9 cellular contexts compared by ENCODE assay signal in genomic region chr7:143797119-143797895, GRCh38. TPM values are rescaled to one million over a fixed set of nuclear protein-coding genes. Genes with fewer than 3 reads are reported as not detected.
DNase-seq lines count a peak whose midpoint lies in the region; ATAC-seq, FAIRE-seq and TF ChIP-seq lines count a peak whose summit lies in the region.
"Not testable (repeated sequence)": the region's sequence is repeated elsewhere in the genome, so short reads cannot be mapped to it uniquely, and the experiment has no call there.
"Had no signal": no experiment of that assay in that cellular context is flagged by ENCODE, and none has a peak within 500 bp of the region (broad histone marks: within the 10 kb centered on the region; RNA-seq: fewer than 3 reads in every experiment).

No MANE protein-coding gene starts in this region.

- not testable (repeated sequence) for H3K9ac ChIP-seq in Karpas-422 (ENCODE audit: low read length); K562 (ENCODE audit: insufficient read depth in 1 of 2, low read depth in 2 of 2, low read length in 2 of 2)

- not testable (repeated sequence) for H3K36me3 ChIP-seq in Karpas-422 (ENCODE audit: insufficient read depth, low read length); K562 (ENCODE audit: control insufficient read depth, insufficient read depth, low read length); gastroesophageal sphincter; left ventricle myocardium inferior; right lobe of liver; sigmoid colon; upper lobe of left lung

- not testable (repeated sequence) for H4K20me1 ChIP-seq in Karpas-422 (ENCODE audit: insufficient read depth, low read depth, low read length); K562 (replicated peaks; ENCODE audit: control insufficient read depth, insufficient read depth, low read length)

- not testable (repeated sequence) for TF ChIP-seq EP300 in K562 (IDR thresholded peaks at IDR 0.05; ENCODE audit: low read length); gastroesophageal sphincter (IDR thresholded peaks at IDR 0.05); sigmoid colon (IDR thresholded peaks at IDR 0.05); upper lobe of left lung (IDR thresholded peaks at IDR 0.05)

- FAIRE-seq in K562 (lab: Jason Lieb, UNC) = not testable (repeated sequence)

- intact Hi-C loops in K562 (cut with micrococcal nuclease); left ventricle myocardium inferior (cut with micrococcal nuclease); right lobe of liver (cut with DNase I); sigmoid colon (cut with DNase I): not testable (repeated sequence)

- not testable (repeated sequence) for H3K9me3 ChIP-seq in Karpas-422 (ENCODE audit: low read length); K562 (replicated peaks; ENCODE audit: control insufficient read depth, insufficient read depth, low read depth, low read length); gastroesophageal sphincter; left ventricle myocardium inferior (replicated peaks); right lobe of liver; sigmoid colon; upper lobe of left lung

- H2AFZ ChIP-seq in Karpas-422 (ENCODE audit: low read length); K562 (ENCODE audit: low read depth, low read length): not testable (repeated sequence)

- WGBS in K562 (ENCODE audit: insufficient coverage, low coverage, missing lambda C conversion rate) = 0% methylated on average over 1 of the region's 6 CpGs
- WGBS in gastroesophageal sphincter (ENCODE audit: low coverage in 1 of 2), 2 donors = no CpG with 5 or more reads among the region's 6 CpGs
- WGBS in right lobe of liver (ENCODE audit: insufficient coverage, low coverage, low lambda C conversion rate, missing lambda C conversion rate) = 0% methylated on average over 1 of the region's 6 CpGs
- 90 to 91% methylated on average over 1 to 4 of the region's 6 CpGs for WGBS in sigmoid colon, 2 donors
- WGBS in upper lobe of left lung, 2 donors = no CpG with 5 or more reads among the region's 6 CpGs

- H3K27ac ChIP-seq in Karpas-422 (ENCODE audit: low read length); K562 (ENCODE audit: extremely low read depth, low read depth, low read length); gastroesophageal sphincter; left ventricle myocardium inferior (replicated peaks); right lobe of liver; sigmoid colon; upper lobe of left lung: not testable (repeated sequence)

- TF ChIP-seq POLR2A in K562 (conservative IDR thresholded peaks at IDR 0.05); gastroesophageal sphincter (IDR thresholded peaks at IDR 0.05); right lobe of liver (IDR thresholded peaks at IDR 0.05); sigmoid colon (IDR thresholded peaks at IDR 0.05); upper lobe of left lung (IDR thresholded peaks at IDR 0.05): not testable (repeated sequence)

- not testable (repeated sequence) for BruUV-seq in K562 (replicated peaks; lab: Mats Ljungman, UMichigan)

- in situ Hi-C loops in K562 (cut with MboI) = not testable (repeated sequence)

- POLR2A ChIA-PET in K562 (lab: Yijun Ruan, JAX) = not testable (repeated sequence)

- not testable (repeated sequence) for H3K4me2 ChIP-seq in Karpas-422 (ENCODE audit: low read depth, low read length, poor library complexity, severe bottlenecking); K562 (ENCODE audit: insufficient read depth, low read length)

- not testable (repeated sequence) for TF ChIP-seq RAD21 in K562 (CRISPR knock-in tag; conservative IDR thresholded peaks at IDR 0.05 in 1 of 2, IDR thresholded peaks at IDR 0.05 in 1 of 2)

- not testable (repeated sequence) for H3K9me2 ChIP-seq in Karpas-422 (replicated peaks; ENCODE audit: insufficient read depth, low read length)

- ATAC-seq in K562 = peak; percentile 67
- ATAC-seq in gastroesophageal sphincter = peak; percentile 65
- peak; percentile 90 to 99 (median 97) for ATAC-seq in right lobe of liver
- ATAC-seq in upper lobe of left lung (ENCODE audit: low FRiP score in 2 of 2) = peak; percentile 65 to 66

- H3K9me1 ChIP-seq in K562 (ENCODE audit: control insufficient read depth, insufficient read depth, low read length) = not testable (repeated sequence)

- not testable (repeated sequence) for H3K79me2 ChIP-seq in Karpas-422 (ENCODE audit: low read length); K562 (ENCODE audit: control insufficient read depth, insufficient read depth, low read length)

- peak; percentile 9 for DNase-seq in Karpas-422
- DNase-seq in K562 (ENCODE audit: extremely low read depth in 1 of 4, low spot score in 3 of 4); upper lobe of left lung: not testable (repeated sequence)
- peak; percentile 29 for DNase-seq in left ventricle myocardium inferior
- peak; percentile 42 to 80 (median 71) for DNase-seq in right lobe of liver
- DNase-seq in sigmoid colon = peak; percentile 44

- H3K4me1 ChIP-seq in Karpas-422 (ENCODE audit: low read length); K562 (replicated peaks in 1 of 2; ENCODE audit: control insufficient read depth in 2 of 2, insufficient read depth in 2 of 2, low read length in 2 of 2); gastroesophageal sphincter; left ventricle myocardium inferior; right lobe of liver; sigmoid colon; upper lobe of left lung: not testable (repeated sequence)

- not testable (repeated sequence) for TF ChIP-seq CTCF in K562 (IDR thresholded peaks at IDR 0.05 in 2 of 3, conservative IDR thresholded peaks at IDR 0.05 in 1 of 3; ENCODE audit: insufficient read depth in 2 of 3, low read depth in 1 of 3, low read length in 3 of 3); gastroesophageal sphincter (IDR thresholded peaks at IDR 0.05); left ventricle myocardium inferior (IDR thresholded peaks at IDR 0.05; ENCODE audit: borderline replicate concordance); right lobe of liver (IDR thresholded peaks at IDR 0.05); sigmoid colon (IDR thresholded peaks at IDR 0.05); upper lobe of left lung (IDR thresholded peaks at IDR 0.05)

- not testable (repeated sequence) for H3K27me3 ChIP-seq in Karpas-422 (ENCODE audit: low read length); K562 (ENCODE audit: control insufficient read depth in 2 of 2, insufficient read depth in 2 of 2, low read length in 2 of 2); gastroesophageal sphincter; left ventricle myocardium inferior (ENCODE audit: low read depth); right lobe of liver; sigmoid colon; upper lobe of left lung

- not testable (repeated sequence) for H3K4me3 ChIP-seq in Karpas-422 (ENCODE audit: low read length); K562; gastroesophageal sphincter; left ventricle myocardium inferior; right lobe of liver; sigmoid colon; upper lobe of left lung

- CTCF ChIA-PET in K562 (lab: Yijun Ruan, JAX; ENCODE audit: low intra/inter-chr PET ratio) = not testable (repeated sequence)

RNA-seq across cellular contexts. Expression of gene CTAGE6, which starts 39.8 kb away (rescaled TPM):
- total RNA-seq in Karpas-422 (2014; rRNA removed; shearing (Covaris generic); ENCODE audit: low replicate concordance) = not detected in 2 replicates
- total RNA-seq in K562 (2011; cell fraction: chromatin; rRNA removed; ENCODE audit: low replicate concordance) = 0.53 and 4.0 TPM in 2 replicates
- 0.79 and 0.83 TPM in 2 replicates for total RNA-seq in K562 (2011; cell fraction: nucleolus; rRNA removed)
- total RNA-seq in K562 (2011; cell fraction: nucleoplasm; rRNA removed) = 1.1 TPM in 1 of 2 replicates, not detected in the other
- total RNA-seq in K562 (2014; rRNA removed) (0.29 TPM in 1 of 2 replicates, not detected in the other), K562 (2014; rRNA removed; fragmentation: Illumina TruSeq; extraction: Trizol) (0.04 and 0.45 TPM in 2 replicates), K562 (2015; rRNA removed; fragmentation: Illumina TruSeq; extraction: Trizol) (not detected in 2 replicates), K562 (2021) (0.09 and 0.18 TPM in 2 replicates), gastroesophageal sphincter (1 to 10 TPM in 1 of 4 donors, under 1 TPM in 1, not detected in 2; 0.94 to 1.1 TPM), left ventricle myocardium inferior (not detected), right lobe of liver (under 1 TPM in 2 of 6 experiments, not detected in 4; 0.12 to 0.22 TPM), sigmoid colon (under 1 TPM in 2 of 4 donors, not detected in 2; 0.36 to 0.54 TPM), upper lobe of left lung (10 to 100 TPM in 1 of 6 donors, 1 to 10 TPM in 1, under 1 TPM in 3, not detected in 1; 0.33 to 13.6 (median 0.91) TPM)
- polyA plus RNA-seq in K562 (2011; rRNA removed) (0.54 TPM in 1 of 2 replicates, not detected in the other), K562 (2014; fragmentation: Illumina TruSeq; extraction: Trizol) (0.04 TPM in 1 of 2 replicates, not detected in the other), K562 (2014; fragmentation: Nextera tagmentation; extraction: Ambion mirVana) (not detected), K562 (2014; rRNA removed) (0.21 TPM in 1 of 2 replicates, not detected in the other), sigmoid colon (under 1 TPM in 2 of 3 donors, not detected in 1; 0.06 to 0.46 TPM)
- polyA plus RNA-seq in K562 (2011; cell fraction: cytosol; rRNA removed) = 0.06 TPM in 1 of 2 replicates, not detected in the other
- 0.48 and 0.87 TPM in 2 replicates for polyA plus RNA-seq in K562 (2011; cell fraction: nucleus; rRNA removed)
- 0.04 TPM in 1 of 2 replicates, not detected in the other for polyA plus RNA-seq in K562 (2012)
- polyA minus RNA-seq in K562 (2011; rRNA and poly(A)+ RNA removed) = 0.63 and 1.8 TPM in 2 replicates
- polyA minus RNA-seq in K562 (2011; cell fraction: cytosol; rRNA and poly(A)+ RNA removed) = not detected in 2 replicates
- 0.54 and 2.9 TPM in 2 replicates for polyA minus RNA-seq in K562 (2011; cell fraction: nucleus; rRNA and poly(A)+ RNA removed)
- total RNA-seq: A172, Calu3 had no signal
